ENCODE assay signal across 8 cellular contexts in genomic region chr6:4135665-4136353, GRCh38. TPM values are rescaled to one million over a fixed set of nuclear protein-coding genes. Genes with fewer than 3 reads are reported as not detected.
DNase-seq lines count a peak whose midpoint lies in the region; ATAC-seq lines count a peak whose summit lies in the region.

No MANE protein-coding gene starts in this region.

- peak overlapping the region; percentile 74 for H3K9ac ChIP-seq in BLaER1

- peak; percentile 94 for DNase-seq in NCI-H526 treated with DMSO at 0.1 percent for 48 hours (lab: John Stamatoyannopoulos, UW)
- DNase-seq in activated CD4-positive, alpha-beta T cell treated with anti-CD3 and anti-CD28 coated beads, Interleukin-2, amount 50 U/mL, for 1 hour, result peak; percentile 93
- peak; percentile 61 for DNase-seq in cortex of kidney (lab: John Stamatoyannopoulos, UW)
- DNase-seq in left lobe of liver (ENCODE audit: low spot score), result peak; percentile 99
- peak; percentile 93 for DNase-seq in stimulated activated CD4-positive, alpha-beta T cell treated with anti-CD3 and anti-CD28 coated beads, Interleukin-1b, Interleukin-23, amount 100 ng/mL, for 48 hours

- peak overlapping the region; percentile 64; the same call in 1 of the 2 replicates for H3K27ac ChIP-seq in BLaER1

- H3K4me2 ChIP-seq in BLaER1, result peak overlapping the region; percentile 75

- ATAC-seq in GM19328 (IDR thresholded peaks at IDR 0.05; ENCODE audit: unreplicated experiment) (peak; percentile 72), HG03460 (IDR thresholded peaks at IDR 0.05; ENCODE audit: unreplicated experiment) (peak; percentile 67), left lobe of liver (peak; percentile 86)

- H3K4me3 ChIP-seq in BLaER1, result peak overlapping the region; percentile 71

- peaks cover 12% of the 10 kb centered on the region for H3K9me3 ChIP-seq in BLaER1

- H3K36me3 ChIP-seq in BLaER1, result peaks cover 21% of the 10 kb centered on the region

- peaks cover 11% of the 10 kb centered on the region; the same call in 1 of the 2 replicates for H4K20me1 ChIP-seq in BLaER1

- peaks cover 30% of the 10 kb centered on the region for H3K4me1 ChIP-seq in BLaER1

- no peaks in the 10 kb centered on the region for H3K27me3 ChIP-seq in BLaER1

RNA-seq across cellular contexts. Expression of gene ECI2, which starts 0.4 kb away (rescaled TPM):
- total RNA-seq in left lobe of liver, result 129 TPM

RNA-seq across cellular contexts. Expression of gene FAM217A, which starts 56.9 kb away (rescaled TPM):
- total RNA-seq in left lobe of liver, result not detected

Comparison
In these comparisons a context has a peak if more than half of its experiments do, and no peak if none do; other contexts are left out.
1. Peak in every context shown above with its lines: DNase-seq, ATAC-seq, H3K4me3 ChIP-seq and H3K27ac ChIP-seq.